10 cellular contexts compared by ENCODE assay signal in the genomic region with DNA sequence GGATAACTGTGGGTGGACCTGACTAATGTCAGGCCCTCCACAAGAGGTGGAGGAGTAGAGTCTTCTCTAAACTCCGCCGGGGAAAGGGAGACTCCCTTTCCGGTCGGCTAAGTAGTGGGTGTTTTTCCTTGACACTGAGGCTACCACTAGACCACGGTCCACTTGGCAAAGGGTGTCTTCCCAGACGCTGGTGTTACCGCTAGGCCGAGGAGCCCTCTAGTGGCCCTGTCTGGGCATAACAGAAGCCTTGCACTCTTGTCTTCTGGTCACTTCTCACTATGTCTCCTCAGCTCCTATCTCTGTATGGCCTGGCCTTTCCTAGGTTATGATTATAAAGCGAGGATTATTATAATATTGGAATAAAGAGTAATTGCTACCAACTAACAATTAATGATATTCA. TPM values are rescaled to one million over a fixed set of nuclear protein-coding genes. Genes with fewer than 3 reads are reported as not detected.
DNase-seq lines count a peak whose midpoint lies in the region; ATAC-seq and TF ChIP-seq lines count a peak whose summit lies in the region.
"Not testable (repeated sequence)": the region's sequence is repeated elsewhere in the genome, so short reads cannot be mapped to it uniquely, and the experiment has no call there.
"Had no signal": no experiment of that assay in that cellular context is flagged by ENCODE, and none has a peak within 500 bp of the region (broad histone marks: within the 10 kb centered on the region; RNA-seq: fewer than 3 reads in every experiment).

No MANE protein-coding gene starts in this region.

- not testable (repeated sequence) for H3K23ac ChIP-seq in IMR-90 (ENCODE audit: low read depth, low read length)

- H4K5ac ChIP-seq in IMR-90 (ENCODE audit: low read depth, low read length), result not testable (repeated sequence)

- BruUV-seq in IMR-90 (replicated peaks; lab: Mats Ljungman, UMichigan); MCF 10A (replicated peaks; lab: Mats Ljungman, UMichigan): not testable (repeated sequence)

- H2BK120ac ChIP-seq in IMR-90 (ENCODE audit: low read depth, low read length), result peak overlapping the region; percentile 44; the same call in 1 of the 2 replicates

- not testable (repeated sequence) for H3K27ac ChIP-seq in IMR-90 (ENCODE audit: insufficient read depth, low read length); WERI-Rb-1

- H2AK5ac ChIP-seq in IMR-90 (ENCODE audit: low read depth, low read length), result not testable (repeated sequence)

- H3K56ac ChIP-seq in IMR-90 (ENCODE audit: extremely low read depth, insufficient read depth, low read length), result not testable (repeated sequence)

- not testable (repeated sequence) for H3K27ac Mint-ChIP-seq in MCF 10A (ENCODE audit: low read depth, unreplicated experiment); glutamatergic neuron (ENCODE audit: unreplicated experiment)

- dilution Hi-C loops in IMR-90 (cut with HindIII; ENCODE audit: low sequenced_read_pairs, unreplicated experiment), result not testable (repeated sequence)

- H3K4me1 ChIP-seq in IMR-90 (ENCODE audit: control insufficient read depth, insufficient read depth, low read length), result not testable (repeated sequence)

- no CpG with 5 or more reads among the region's 9 CpGs for WGBS in IMR-90 (ENCODE audit: extremely low coverage in 2 of 2, insufficient read length in 1 of 2), 2 experiments

- not testable (repeated sequence) for H3K4me2 ChIP-seq in IMR-90 (ENCODE audit: low read depth, low read length)

- peak; percentile 63 for TF ChIP-seq CTCF in IMR-90 (conservative IDR thresholded peaks at IDR 0.05; ENCODE audit: low read depth, low read length)
- TF ChIP-seq CTCF in WERI-Rb-1 (IDR thresholded peaks at IDR 0.05; ENCODE audit: low read depth, low read length), result peak; percentile 85
- TF ChIP-seq CTCF in MCF 10A (IDR thresholded peaks at IDR 0.05; ENCODE audit: unreplicated experiment), result peak; percentile 93
- TF ChIP-seq CTCF in glutamatergic neuron (IDR thresholded peaks at IDR 0.05; ENCODE audit: partially characterized antibody, unreplicated experiment), result peak; percentile 51

- not testable (repeated sequence) for H3K9me3 ChIP-seq in IMR-90 (ENCODE audit: control insufficient read depth, insufficient read depth, low read length); WERI-Rb-1 (ENCODE audit: severe bottlenecking)

- not testable (repeated sequence) for H2AK9ac ChIP-seq in IMR-90 (replicated peaks; ENCODE audit: low read depth, low read length, poor library complexity)

- not testable (repeated sequence) for H3K9ac ChIP-seq in IMR-90 (ENCODE audit: low read depth, low read length)

- DNase-seq in A172 (ENCODE audit: low spot score), result peak; percentile 75
- peak; percentile 81 for DNase-seq in ELR (ENCODE audit: low read depth)
- DNase-seq in IMR-90, result peak; percentile 69
- peak; percentile 0 for DNase-seq in NCI-H774 (lab: John Stamatoyannopoulos, UW)
- peak; percentile 63 for DNase-seq in WERI-Rb-1
- DNase-seq in MCF 10A (ENCODE audit: unreplicated experiment), result peak; percentile 74
- peak; percentile 69 for DNase-seq in glutamatergic neuron
- peak; percentile 24 for DNase-seq in pons (ENCODE audit: low spot score)

- H3K4ac ChIP-seq in IMR-90 (ENCODE audit: low read depth, low read length), result not testable (repeated sequence)

- 0 out of 2 replicates have a peak overlapping the region, but pooled peaks have one; percentile 45 for H2BK20ac ChIP-seq in IMR-90 (ENCODE audit: low read depth, low read length)

- H4K20me1 ChIP-seq in IMR-90 (ENCODE audit: insufficient read depth, low read length), result not testable (repeated sequence)

- H3K18ac ChIP-seq in IMR-90 (ENCODE audit: low read depth, low read length), result peak overlapping the region; percentile 22; the same call in 1 of the 2 replicates

- peak overlapping the region in 1 of 2 experiments; percentile 24; a peak in 2 of 4 replicates for H4K8ac ChIP-seq in IMR-90 (ENCODE audit: low read depth in 2 of 2, low read length in 2 of 2)

- not testable (repeated sequence) for H3K27me3 Mint-ChIP-seq in MCF 10A (ENCODE audit: insufficient read depth, unreplicated experiment); glutamatergic neuron (ENCODE audit: unreplicated experiment)

- not testable (repeated sequence) for ATAC-seq in IMR-90 (ENCODE audit: low read depth)

- intact Hi-C loops in IMR-90 (cut with micrococcal nuclease), result loop anchor here (1.0 to 5.0 kb wide), 2 partner anchors 130 to 241 kb away; no protein-coding TSS in a partner anchor
- intact Hi-C loops in MCF 10A (cut with micrococcal nuclease), result loop anchor here (1.0 kb wide), 1 partner anchor 130 kb away; no protein-coding TSS in a partner anchor

- not testable (repeated sequence) for H3K27me3 ChIP-seq in IMR-90 (ENCODE audit: control insufficient read depth, insufficient read depth, low read length)
- peaks cover 26% of the 10 kb centered on the region for H3K27me3 ChIP-seq in WERI-Rb-1 (ENCODE audit: insufficient read depth, low read depth, severe bottlenecking)

- not testable (repeated sequence) for H3K36me3 Mint-ChIP-seq in MCF 10A (ENCODE audit: insufficient read depth, unreplicated experiment); glutamatergic neuron (ENCODE audit: unreplicated experiment)

- H3K9me3 Mint-ChIP-seq in MCF 10A (ENCODE audit: unreplicated experiment); glutamatergic neuron (ENCODE audit: unreplicated experiment): not testable (repeated sequence)

- not testable (repeated sequence) for H3K14ac ChIP-seq in IMR-90 (replicated peaks; ENCODE audit: low read depth, low read length)

- H2BK15ac ChIP-seq in IMR-90 (ENCODE audit: low read depth, low read length), result not testable (repeated sequence)

- not testable (repeated sequence) for H4K91ac ChIP-seq in IMR-90 (ENCODE audit: insufficient read depth, low read depth, low read length)

- H3K4me3 ChIP-seq in IMR-90 (ENCODE audit: insufficient read depth, low read depth, low read length); WERI-Rb-1 (ENCODE audit: low read depth, low read length): not testable (repeated sequence)

- peak; percentile 71 for TF ChIP-seq RAD21 in IMR-90 (IDR thresholded peaks at IDR 0.05; ENCODE audit: low read length)

- in situ Hi-C loops in IMR-90 (cut with MboI; ENCODE audit: low sequenced_read_pairs), result not testable (repeated sequence)

- H2AFZ ChIP-seq in IMR-90 (replicated peaks; ENCODE audit: low read length, poor library complexity), result peak overlapping the region; percentile 63

- H3K79me1 ChIP-seq in IMR-90 (ENCODE audit: low read depth in 1 of 2, low read length in 2 of 2), result not testable (repeated sequence)

- H3K4me3 Mint-ChIP-seq in MCF 10A (ENCODE audit: unreplicated experiment); glutamatergic neuron (ENCODE audit: unreplicated experiment): not testable (repeated sequence)

- POLR2A ChIA-PET in IMR-90 (lab: Charles Lee; ENCODE audit: unreplicated experiment); MCF 10A (lab: Yijun Ruan, JAX): not testable (repeated sequence)

- H3K9me1 ChIP-seq in IMR-90 (ENCODE audit: insufficient read depth, low read length), result not testable (repeated sequence)

- not testable (repeated sequence) for H3K4me1 Mint-ChIP-seq in MCF 10A (ENCODE audit: insufficient read depth, unreplicated experiment); glutamatergic neuron (ENCODE audit: low read depth, unreplicated experiment)

- CTCF ChIA-PET in IMR-90 (lab: Yijun Ruan, JAX), result not testable (repeated sequence)
- CTCF ChIA-PET in MCF 10A (lab: Yijun Ruan, JAX), result interaction anchor here (0.6 to 6.4 kb wide), 15 partner anchors 9 to 580 kb away, joined by 3 to 39 read pairs (median 3); no protein-coding TSS in a partner anchor

- not testable (repeated sequence) for TF ChIP-seq POLR2A in IMR-90 (IDR thresholded peaks at IDR 0.05; ENCODE audit: low read depth, low read length)

- not testable (repeated sequence) for H3K36me3 ChIP-seq in IMR-90 (ENCODE audit: control insufficient read depth, insufficient read depth, low read length); WERI-Rb-1

- H2BK5ac ChIP-seq in IMR-90 (ENCODE audit: low read depth, low read length, poor library complexity, severe bottlenecking), result not testable (repeated sequence)

TF ChIP-seq in IMR-90, 13 proteins besides CTCF, POLR2A, EP300 and RAD21:
- peak; percentile 68 for TF ChIP-seq SMC3 (IDR thresholded peaks at IDR 0.05; ENCODE audit: low read depth, low read length)

RNA-seq across cellular contexts. Expression of a gene that starts 5.4 kb away (rescaled TPM):
- total RNA-seq in A172 (2014; rRNA removed; shearing (Covaris generic)), result not detected in 2 replicates
- total RNA-seq in IMR-90 (2012; rRNA removed) (0.18 TPM in 1 of 2 replicates, not detected in the other), MCF 10A (2022) (not detected in 2 replicates), glutamatergic neuron (ENCODE audit: unreplicated experiment) (not detected)
- polyA plus RNA-seq in IMR-90 (2012; rRNA removed), result 0.07 TPM in 1 of 2 replicates, not detected in the other
- polyA plus RNA-seq in IMR-90 (2012; cell fraction: cytosol; rRNA removed), result 0.05 TPM in 1 of 2 replicates, not detected in the other
- polyA plus RNA-seq in IMR-90 (2012; cell fraction: nucleus; rRNA removed; ENCODE audit: low replicate concordance), result not detected in 2 replicates
- total RNA-seq: activated CD8-positive, alpha-beta memory T cell treated with anti-CD3 and anti-CD28 coated beads for 36 hours had no signal
- polyA plus RNA-seq: immature natural killer cell had no signal

RNA-seq across cellular contexts. Expression of a gene that starts 13.9 kb away (rescaled TPM):
- 0.07 TPM in 1 of 2 replicates, not detected in the other for total RNA-seq in A172 (2014; rRNA removed; shearing (Covaris generic))
- total RNA-seq in IMR-90 (2012; rRNA removed) (under 0.01 and 0.28 TPM in 2 replicates), MCF 10A (2022) (not detected in 2 replicates), glutamatergic neuron (ENCODE audit: unreplicated experiment) (not detected)
- polyA plus RNA-seq in IMR-90 (2012; rRNA removed), result 0.24 and 0.26 TPM in 2 replicates
- 0.14 TPM in 2 replicates for polyA plus RNA-seq in IMR-90 (2012; cell fraction: cytosol; rRNA removed)
- polyA plus RNA-seq in IMR-90 (2012; cell fraction: nucleus; rRNA removed; ENCODE audit: low replicate concordance), result 0.10 TPM in 1 of 2 replicates, not detected in the other
- total RNA-seq: activated CD8-positive, alpha-beta memory T cell treated with anti-CD3 and anti-CD28 coated beads for 36 hours had no signal
- polyA plus RNA-seq: immature natural killer cell had no signal

RNA-seq across cellular contexts. Expression of a gene that starts 43.6 kb away (rescaled TPM):
- total RNA-seq in A172 (2014; rRNA removed; shearing (Covaris generic)), result 0.43 and 1.5 TPM in 2 replicates
- total RNA-seq in IMR-90 (2012; rRNA removed), result 0.90 and 1.1 TPM in 2 replicates
- polyA plus RNA-seq in IMR-90 (2012; rRNA removed), result 2.5 and 2.7 TPM in 2 replicates
- polyA plus RNA-seq in IMR-90 (2012; cell fraction: cytosol; rRNA removed), result 1.6 and 1.9 TPM in 2 replicates
- polyA plus RNA-seq in IMR-90 (2012; cell fraction: nucleus; rRNA removed; ENCODE audit: low replicate concordance), result 0.62 and 2.6 TPM in 2 replicates
- total RNA-seq in MCF 10A (2022), result not detected in 2 replicates
- total RNA-seq in glutamatergic neuron (ENCODE audit: unreplicated experiment), result not detected
- total RNA-seq: activated CD8-positive, alpha-beta memory T cell treated with anti-CD3 and anti-CD28 coated beads for 36 hours had no signal
- polyA plus RNA-seq: immature natural killer cell had no signal

Comparison
In these comparisons a context has a peak if more than half of its experiments do, and no peak if none do; other contexts are left out.
1. DNase-seq: peak in every context shown above with its lines; median percentile 81 in ELR; 75 in A172; 74 in MCF 10A; 69 in IMR-90; 69 in glutamatergic neuron; 63 in WERI-Rb-1; 24 in pons; 0 in NCI-H774.